ENCODE assay signal across 18 cellular contexts in genomic region chr9:875119-875962, GRCh38. TPM values are rescaled to one million over a fixed set of nuclear protein-coding genes. Genes with fewer than 3 reads are reported as not detected.
DNase-seq lines count a peak whose midpoint lies in the region; ATAC-seq, FAIRE-seq and TF ChIP-seq lines count a peak whose summit lies in the region.
"Had no signal": no experiment of that assay in that cellular context is flagged by ENCODE, and none has a peak within 500 bp of the region (broad histone marks: within the 10 kb centered on the region; RNA-seq: fewer than 3 reads in every experiment).

No MANE protein-coding gene starts in this region.

- H3F3A ChIP-seq in neural progenitor cell (ENCODE audit: low read depth): no peaks in the 10 kb centered on the region

- no peak overlapping the region for H3K4me3 Mint-ChIP-seq in natural killer cell
- no peak overlapping the region for H3K4me3 Mint-ChIP-seq in natural killer cell treated with Interleukin-12 subunit alpha and Interleukin-12 subunit beta and Interleukin-15 and Interleukin-18, amount 100 ng/mL, for 72 hours
- H3K4me3 Mint-ChIP-seq in neural progenitor cell: no peak overlapping the region
- H3K4me3 Mint-ChIP-seq in Calu3 (ENCODE audit: low read depth, unreplicated experiment): no peak overlapping the region
- H3K4me3 Mint-ChIP-seq: CD14-positive monocyte; CD8-positive, alpha-beta T cell; HFFc6 had no signal

- FAIRE-seq in GM12878 (lab: Jason Lieb, UNC): no peak
- FAIRE-seq: GM12891 had no signal

- no peaks in the 10 kb centered on the region for H3K79me2 ChIP-seq in GM12878 (ENCODE audit: control insufficient read depth, insufficient read depth, low read length)
- no peaks in the 10 kb centered on the region for H3K79me2 ChIP-seq in neural progenitor cell (ENCODE audit: low read depth)

- H3K36me3 ChIP-seq in GM12878 (ENCODE audit: control insufficient read depth in 2 of 2, insufficient read depth in 2 of 2, low read length in 1 of 2): no peaks in the 10 kb centered on the region
- no peaks in the 10 kb centered on the region for H3K36me3 ChIP-seq in neural progenitor cell

- no peak overlapping the region for H3K9ac ChIP-seq in GM12878 (ENCODE audit: control insufficient read depth, insufficient read depth, low read length)
- H3K9ac ChIP-seq in neural progenitor cell: no peak overlapping the region

- WGBS in GM12878 (ENCODE audit: insufficient coverage, insufficient replicate concordance, low lambda C conversion rate, missing lambda C conversion rate): 37% methylated on average over 10 of the region's 10 CpGs

- CTCF ChIA-PET in GM12878 (lab: Yijun Ruan, JAX) (interaction anchor here (0.7 to 1.3 kb wide), 8 partner anchors 12 to 122 kb away, joined by 3 to 4 read pairs (median 3); no protein-coding TSS in a partner anchor), Calu3 (lab: Charles Lee) (no interaction called here)

- SMC1A ChIA-PET in GM12878 (lab: Charles Lee; ENCODE audit: uncharacterized antibody, unreplicated experiment): interaction anchor here (0.8 to 2.8 kb wide), 6 partner anchors 10 to 129 kb away, joined by 3 to 9 read pairs (median 4); no protein-coding TSS in a partner anchor

- H3K27ac ChIP-seq in GM12878 (ENCODE audit: control insufficient read depth, insufficient read depth): no peak overlapping the region
- H3K27ac ChIP-seq in neural progenitor cell: no peak overlapping the region
- H3K27ac ChIP-seq: 22Rv1 had no signal

- H3K4me1 Mint-ChIP-seq in natural killer cell (peaks cover 17 to 18% of the 10 kb centered on the region in 2 donors), neural progenitor cell (peaks cover 6% of the 10 kb centered on the region), Calu3 (ENCODE audit: low read depth, unreplicated experiment) (no peaks in the 10 kb centered on the region)
- peaks cover 15 to 23% of the 10 kb centered on the region in 2 donors for H3K4me1 Mint-ChIP-seq in natural killer cell treated with Interleukin-12 subunit alpha and Interleukin-12 subunit beta and Interleukin-15 and Interleukin-18, amount 100 ng/mL, for 72 hours (ENCODE audit: low read depth in 2 of 2)
- H3K4me1 Mint-ChIP-seq: CD14-positive monocyte had no signal

- H3K4me3 ChIP-seq in GM12878 (no peak overlapping the region), neural progenitor cell (no peak overlapping the region)

- ATAC-seq in natural killer cell: peak; percentile 29 to 74 (median 43)
- no peak for ATAC-seq in natural killer cell treated with Interleukin-12 subunit alpha and Interleukin-12 subunit beta and Interleukin-15 and Interleukin-18, amount 100 ng/mL, for 72 hours
- peak; percentile 79 for ATAC-seq in GM12878
- no peak for ATAC-seq in HG03520 (IDR thresholded peaks at IDR 0.05; ENCODE audit: unreplicated experiment)
- ATAC-seq: CD8-positive, alpha-beta T cell had no signal

- no peaks in the 10 kb centered on the region for H3K27me3 ChIP-seq in GM12878 (replicated peaks in 1 of 2; ENCODE audit: control insufficient read depth in 2 of 2, insufficient read depth in 2 of 2, low read length in 1 of 2)
- H3K27me3 ChIP-seq in neural progenitor cell: peaks cover 33% of the 10 kb centered on the region

- intact Hi-C loops in natural killer cell (cut with micrococcal nuclease) (no loop called here), GM12878 (cut with micrococcal nuclease; ENCODE audit: unreplicated experiment) (no loop called here), Calu3 (cut with micrococcal nuclease; ENCODE audit: unreplicated experiment) (no loop called here)

- RAD21 ChIA-PET in GM12878 (lab: Charles Lee; ENCODE audit: unreplicated experiment): interaction anchor here (0.8 to 1.5 kb wide), 5 partner anchors 12 to 129 kb away, joined by 3 to 4 read pairs (median 4); no protein-coding TSS in a partner anchor

- peak; percentile 1 for DNase-seq in DMS53 (lab: John Stamatoyannopoulos, UW)
- no peak for DNase-seq in DMS53 treated with DMSO at 0.1 percent for 48 hours (lab: John Stamatoyannopoulos, UW; ENCODE audit: unreplicated experiment)
- no peak for DNase-seq in natural killer cell
- no peak for DNase-seq in natural killer cell treated with Interleukin-12 subunit alpha and Interleukin-12 subunit beta and Interleukin-15 and Interleukin-18, amount 100 ng/mL, for 72 hours (ENCODE audit: low spot score)
- no peak for DNase-seq in GM12878 (ENCODE audit: low read depth, low spot score)
- DNase-seq in neural progenitor cell (ENCODE audit: low spot score): no peak
- DNase-seq in Calu3: no peak
- DNase-seq: CD8-positive, alpha-beta T cell; COR-L47; HCEC 1CT; HFFc6 had no signal

- H3K9me3 ChIP-seq in GM12878 (replicated peaks; ENCODE audit: control insufficient read depth, insufficient read depth, low read length) (no peaks in the 10 kb centered on the region), neural progenitor cell (ENCODE audit: low read depth) (no peaks in the 10 kb centered on the region)

- H3K9me3 Mint-ChIP-seq in natural killer cell: no peaks in the 10 kb centered on the region
- H3K9me3 Mint-ChIP-seq in natural killer cell treated with Interleukin-12 subunit alpha and Interleukin-12 subunit beta and Interleukin-15 and Interleukin-18, amount 100 ng/mL, for 72 hours: no peaks in the 10 kb centered on the region
- H3K9me3 Mint-ChIP-seq in neural progenitor cell: no peaks in the 10 kb centered on the region
- no peaks in the 10 kb centered on the region for H3K9me3 Mint-ChIP-seq in Calu3 (ENCODE audit: low read depth, unreplicated experiment)
- H3K9me3 Mint-ChIP-seq: CD8-positive, alpha-beta T cell; HFFc6 had no signal

- TF ChIP-seq CTCF in natural killer cell (IDR thresholded peaks at IDR 0.05): no peak
- no peak for TF ChIP-seq CTCF in GM12878 (IDR thresholded peaks at IDR 0.05 in 2 of 3, conservative IDR thresholded peaks at IDR 0.05 in 1 of 3; ENCODE audit: control insufficient read depth in 2 of 3, extremely low read depth in 1 of 3, insufficient read depth in 1 of 3, low read depth in 3 of 3, low read length in 3 of 3)
- no peak for TF ChIP-seq CTCF in neural progenitor cell (IDR thresholded peaks at IDR 0.05)
- no peak for TF ChIP-seq CTCF in Calu3 (IDR thresholded peaks at IDR 0.05; ENCODE audit: unreplicated experiment)

- in situ Hi-C loops in GM12878 (cut with MboI): no loop called here

- H3K27ac Mint-ChIP-seq in natural killer cell (no peak overlapping the region), neural progenitor cell (peak overlapping the region; percentile 74), Calu3 (ENCODE audit: unreplicated experiment) (no peak overlapping the region)
- H3K27ac Mint-ChIP-seq in natural killer cell treated with Interleukin-12 subunit alpha and Interleukin-12 subunit beta and Interleukin-15 and Interleukin-18, amount 100 ng/mL, for 72 hours: no peak overlapping the region
- H3K27ac Mint-ChIP-seq: CD14-positive monocyte; CD8-positive, alpha-beta T cell; HFFc6 had no signal

- H2AFZ ChIP-seq in GM12878 (ENCODE audit: control insufficient read depth, low read depth, low read length) (no peak overlapping the region), neural progenitor cell (replicated peaks) (no peak overlapping the region)

- 0 out of 4 replicates have a peak, but pooled peaks of 1 of the 2 experiments have one; percentile 35 for TF ChIP-seq EP300 in GM12878 (IDR thresholded peaks at IDR 0.05; ENCODE audit: borderline replicate concordance in 1 of 2, control insufficient read depth in 1 of 2, low read depth in 2 of 2, low read length in 2 of 2)

- no peak for TF ChIP-seq POLR2A in GM12878 (IDR thresholded peaks at IDR 0.05; ENCODE audit: low read depth, low read length)

- no peaks in the 10 kb centered on the region for H3K36me3 Mint-ChIP-seq in natural killer cell
- H3K36me3 Mint-ChIP-seq in natural killer cell treated with Interleukin-12 subunit alpha and Interleukin-12 subunit beta and Interleukin-15 and Interleukin-18, amount 100 ng/mL, for 72 hours: no peaks in the 10 kb centered on the region
- no peaks in the 10 kb centered on the region for H3K36me3 Mint-ChIP-seq in neural progenitor cell
- no peaks in the 10 kb centered on the region for H3K36me3 Mint-ChIP-seq in Calu3 (ENCODE audit: insufficient read depth, unreplicated experiment)
- H3K36me3 Mint-ChIP-seq: CD14-positive monocyte; CD8-positive, alpha-beta T cell had no signal

- H4K20me1 ChIP-seq in GM12878 (ENCODE audit: control insufficient read depth, insufficient read depth) (no peaks in the 10 kb centered on the region), neural progenitor cell (ENCODE audit: low read depth) (no peaks in the 10 kb centered on the region)

- POLR2A ChIA-PET in GM12878 (lab: Charles Lee): interaction anchor here (0.7 kb wide), 1 partner anchor 27 kb away, joined by 3 read pairs; no protein-coding TSS in a partner anchor

- H3K4me2 ChIP-seq in GM12878 (ENCODE audit: control insufficient read depth, insufficient read depth): no peak overlapping the region
- no peak overlapping the region for H3K4me2 ChIP-seq in neural progenitor cell

- H3K27me3 Mint-ChIP-seq in natural killer cell (ENCODE audit: low read depth in 2 of 2) (peaks cover 3 to 50% of the 10 kb centered on the region in 2 donors), neural progenitor cell (ENCODE audit: insufficient read depth, low read depth) (no peaks in the 10 kb centered on the region), Calu3 (ENCODE audit: unreplicated experiment) (peaks cover 11% of the 10 kb centered on the region)
- peaks cover 17 to 28% of the 10 kb centered on the region in 2 donors for H3K27me3 Mint-ChIP-seq in natural killer cell treated with Interleukin-12 subunit alpha and Interleukin-12 subunit beta and Interleukin-15 and Interleukin-18, amount 100 ng/mL, for 72 hours

- TF ChIP-seq RAD21 in GM12878 (IDR thresholded peaks at IDR 0.05; ENCODE audit: insufficient read depth, low read depth, low read length): no peak

- BruUV-seq in GM12878 (replicated peaks; lab: Mats Ljungman, UMichigan) (no TSS peak), Calu3 (replicated peaks; lab: Mats Ljungman, UMichigan) (no TSS peak)

- H3K4me1 ChIP-seq in GM12878 (ENCODE audit: control insufficient read depth, insufficient read depth, low read length) (no peaks in the 10 kb centered on the region), neural progenitor cell (no peaks in the 10 kb centered on the region)

RNA-seq across cellular contexts. Expression of gene DMRT1, which starts 33.8 kb away (rescaled TPM):
- not detected for total RNA-seq in natural killer cell
- total RNA-seq in natural killer cell treated with Interleukin-12 subunit alpha and Interleukin-12 subunit beta and Interleukin-15 and Interleukin-18, amount 100 ng/mL, for 72 hours: not detected
- not detected in 2 replicates for total RNA-seq in GM12878 (2013; cell fraction: nucleolus; rRNA removed)
- 0.23 and 0.54 TPM in 2 replicates for total RNA-seq in GM12878 (2014; rRNA removed)
- total RNA-seq in GM12878 (2014; rRNA removed; fragmentation: Illumina TruSeq; extraction: Trizol): 0.18 and 0.40 TPM in 2 replicates
- 0.18 and 0.29 TPM in 2 replicates for total RNA-seq in GM12878 (2021)
- polyA plus RNA-seq in GM12878 (2011; ENCODE audit: low read depth): not detected
- 1.9 and 2.4 TPM in 2 replicates for polyA plus RNA-seq in GM12878 (2011; rRNA removed)
- polyA plus RNA-seq in GM12878 (2011; cell fraction: cytosol; rRNA removed): 1.8 and 2.4 TPM in 2 replicates
- 1.2 TPM in 2 replicates for polyA plus RNA-seq in GM12878 (2011; cell fraction: nucleus; rRNA removed)
- polyA plus RNA-seq in GM12878 (2012): 0.04 TPM in 1 of 2 replicates, not detected in the other
- 0.16 TPM in 1 of 2 replicates, not detected in the other for polyA plus RNA-seq in GM12878 (2014; fragmentation: Illumina TruSeq; extraction: Trizol)
- under 1 TPM; 0.16 to 0.42 TPM for polyA plus RNA-seq in GM12878 (2014; fragmentation: Nextera tagmentation; extraction: Ambion mirVana)
- polyA plus RNA-seq in GM12878 (2014; rRNA removed): 0.06 and 0.51 TPM in 2 replicates
- under 1 TPM; 0.25 to 0.26 TPM for polyA plus RNA-seq in GM12878 (2016; fragmentation: Nextera tagmentation; extraction: Ambion mirVana)
- 2.4 and 3.5 TPM in 2 replicates for polyA minus RNA-seq in GM12878 (2011; rRNA and poly(A)+ RNA removed)
- 0.67 and 0.73 TPM in 2 replicates for polyA minus RNA-seq in GM12878 (2011; cell fraction: cytosol; rRNA and poly(A)+ RNA removed)
- polyA minus RNA-seq in GM12878 (2011; cell fraction: nucleus; rRNA and poly(A)+ RNA removed): 0.85 and 1.8 TPM in 2 replicates
- total RNA-seq in neural progenitor cell (ENCODE audit: low replicate concordance): 0.09 TPM in 1 of 2 replicates, not detected in the other
- not detected in 2 replicates for total RNA-seq in Calu3 (2022)
- total RNA-seq: A673; CD8-positive, alpha-beta T cell; H4; HFFc6 had no signal
- polyA plus RNA-seq: BJ, CD14-positive monocyte had no signal

Comparison
In these comparisons a context has a peak if more than half of its experiments do, and no peak if none do; other contexts are left out.
1. ATAC-seq: peak in natural killer cell (3 of 3) and GM12878 (single experiment); none in natural killer cell treated with Interleukin-12 subunit alpha and Interleukin-12 subunit beta and Interleukin-15 and Interleukin-18, amount 100 ng/mL, for 72 hours (0 of 2) and HG03520 (single experiment).